ENCODE assay signal across 1 cellular context in genomic region chr4:85127653-85128052, GRCh38.
TF ChIP-seq lines count a peak whose summit lies in the region.

No MANE protein-coding gene starts in this region.

TF ChIP-seq in IMR-90, 13 proteins besides CTCF, POLR2A, EP300 and RAD21:
- TF ChIP-seq MXI1 (IDR thresholded peaks at IDR 0.05; ENCODE audit: borderline replicate concordance, low read depth, low read length), result no peak
- TF ChIP-seq USF2 (IDR thresholded peaks at IDR 0.05; ENCODE audit: low read depth, low read length), result peak; percentile 72
